ENCODE assay signal across 1 cellular context in genomic region chr3:32106132-32106928, GRCh38.
TF ChIP-seq lines count a peak whose summit lies in the region.

Gene GPD1L, plus strand, starts transcription at chr3:32106620. Its CDS starts 92 bp downstream, at chr3:32106712.

TF ChIP-seq in K562, 482 proteins besides CTCF, POLR2A, EP300 and RAD21 (continued from another document and continues in another):
- TF ChIP-seq ZNF592 (IDR thresholded peaks at IDR 0.05): peak; percentile 62; the same call in 1 of the 2 replicates
- no peak for TF ChIP-seq CREBBP (IDR thresholded peaks at IDR 0.05; ENCODE audit: low read depth, low read length)
- TF ChIP-seq PHB2 (IDR thresholded peaks at IDR 0.05; ENCODE audit: low read depth): no peak
- TF ChIP-seq NRF1 (conservative IDR thresholded peaks at IDR 0.05 in 1 of 2, IDR thresholded peaks at IDR 0.05 in 1 of 2): peak; percentile 93 to 94
- TF ChIP-seq CHD2 (IDR thresholded peaks at IDR 0.05; ENCODE audit: low read depth, low read length): no peak
- no peak for TF ChIP-seq KDM1A (IDR thresholded peaks at IDR 0.05)
- TF ChIP-seq YY1 (IDR thresholded peaks at IDR 0.05; ENCODE audit: borderline replicate concordance in 1 of 3, control insufficient read depth in 1 of 3, extremely low read depth in 1 of 3, insufficient read depth in 3 of 3, insufficient read length in 1 of 3, insufficient replicate concordance in 2 of 3, low read depth in 1 of 3, low read length in 2 of 3): peak in 2 of 3 experiments; percentile 54 to 77
- peak; percentile 87 for TF ChIP-seq ERF (CRISPR knock-in tag; IDR thresholded peaks at IDR 0.05)
- TF ChIP-seq NKRF (IDR thresholded peaks at IDR 0.05; ENCODE audit: borderline replicate concordance): no peak
- no peak for TF ChIP-seq CBX8 (IDR thresholded peaks at IDR 0.05; ENCODE audit: borderline replicate concordance, extremely low read depth, low read depth, low read length, poor library complexity, severe bottlenecking)
- no peak for TF ChIP-seq NUFIP1 (IDR thresholded peaks at IDR 0.05; ENCODE audit: partially characterized antibody)
- TF ChIP-seq NR0B1 (IDR thresholded peaks at IDR 0.05; ENCODE audit: partially characterized antibody): no peak
- TF ChIP-seq SP1 (CRISPR knock-in tag; IDR thresholded peaks at IDR 0.05): peak; percentile 60
- TF ChIP-seq SAFB2 (IDR thresholded peaks at IDR 0.05; ENCODE audit: borderline replicate concordance, low read depth, low read length, severe bottlenecking): no peak
- TF ChIP-seq RBM25 (IDR thresholded peaks at IDR 0.05; ENCODE audit: low read depth, low read length, severe bottlenecking): peak; percentile 68
- TF ChIP-seq HMG20B (CRISPR knock-in tag; IDR thresholded peaks at IDR 0.05): no peak
- TF ChIP-seq SETDB1 (IDR thresholded peaks at IDR 0.05; ENCODE audit: low read length): no peak
- TF ChIP-seq HNRNPLL (IDR thresholded peaks at IDR 0.05; ENCODE audit: low read depth, low read length, poor library complexity, severe bottlenecking): peak; percentile 19
- no peak for TF ChIP-seq ZNF778 (CRISPR knock-in tag; IDR thresholded peaks at IDR 0.05)
- peak; percentile 8 to 34; a peak in 1 of 4 replicates for TF ChIP-seq NONO (IDR thresholded peaks at IDR 0.05; ENCODE audit: low read depth in 2 of 2, low read length in 1 of 2)
- peak; percentile 98 for TF ChIP-seq ETS1 (conservative IDR thresholded peaks at IDR 0.05; ENCODE audit: control insufficient read depth, low read depth, low read length)
- TF ChIP-seq ZNF668 (CRISPR knock-in tag; IDR thresholded peaks at IDR 0.05): peak; percentile 83; the same call in 1 of the 2 replicates
- no peak; the same call in 1 of the 2 replicates for TF ChIP-seq FOXP1 (CRISPR knock-in tag; IDR thresholded peaks at IDR 0.05)
- no peak for TF ChIP-seq GATA2 (CRISPR knock-in tag; IDR thresholded peaks at IDR 0.05)
- 0 out of 2 replicates have a peak, but pooled peaks have one; percentile 50 for TF ChIP-seq ZBTB17 (CRISPR knock-in tag; IDR thresholded peaks at IDR 0.05)
- TF ChIP-seq AFF1 (IDR thresholded peaks at IDR 0.05; ENCODE audit: low read depth in 1 of 2, partially characterized antibody in 2 of 2): peak in 1 of 2 experiments; percentile 90
- TF ChIP-seq ZNF76 (CRISPR knock-in tag; IDR thresholded peaks at IDR 0.05; ENCODE audit: borderline replicate concordance): no peak
- TF ChIP-seq DEAF1 (CRISPR knock-in tag; IDR thresholded peaks at IDR 0.05): no peak
- TF ChIP-seq ZSCAN32 (CRISPR knock-in tag; IDR thresholded peaks at IDR 0.05): no peak
- no peak for TF ChIP-seq DDX20 (tag; IDR thresholded peaks at IDR 0.05; ENCODE audit: low read depth)
- TF ChIP-seq HDAC1 (IDR thresholded peaks at IDR 0.05): no peak; a peak in 1 of 4 replicates
- TF ChIP-seq NFIC (IDR thresholded peaks at IDR 0.05): peak; percentile 75
- TF ChIP-seq ZNF253 (CRISPR knock-in tag; conservative IDR thresholded peaks at IDR 0.05): no peak
